ENCODE assay signal across 8 cellular contexts in genomic region chr2:237731663-237732062, GRCh38.
A peak's percentile ranks its signal among the peaks of the same experiment; 100 is the strongest.
DNase-seq lines count a peak whose midpoint lies in the region; ATAC-seq and TF ChIP-seq lines count a peak whose summit lies in the region.

No MANE protein-coding gene starts in this region.

- CTCF ChIA-PET in activated CD4-positive, alpha-beta memory T cell treated with anti-CD3 and anti-CD28 coated beads for 36 hours (lab: Charles Lee): interaction anchor here (0.6 to 4.0 kb wide), 9 partner anchors 14 to 609 kb away, joined by 3 to 25 read pairs (median 5); no protein-coding TSS in a partner anchor

- H3K27ac ChIP-seq in foreskin keratinocyte (no peak overlapping the region), testis (no peak overlapping the region)

- no peaks in the 10 kb centered on the region for H3K27me3 ChIP-seq in foreskin keratinocyte
- H3K27me3 ChIP-seq in testis: no peaks in the 10 kb centered on the region

- peaks cover 15% of the 10 kb centered on the region for H3K4me1 ChIP-seq in foreskin keratinocyte
- peaks cover 14% of the 10 kb centered on the region for H3K4me1 ChIP-seq in testis

- no peaks in the 10 kb centered on the region for H3K9me3 Mint-ChIP-seq in activated CD4-positive, alpha-beta memory T cell treated with anti-CD3 and anti-CD28 coated beads for 36 hours

- peaks cover 77% of the 10 kb centered on the region for H3K4me1 Mint-ChIP-seq in activated CD4-positive, alpha-beta memory T cell treated with anti-CD3 and anti-CD28 coated beads for 36 hours (ENCODE audit: low read depth)

- POLR2A ChIA-PET in activated CD4-positive, alpha-beta memory T cell treated with anti-CD3 and anti-CD28 coated beads for 36 hours (lab: Charles Lee): interaction anchor here (1.0 to 6.8 kb wide), 7 partner anchors 14 to 58 kb away, joined by 3 to 32 read pairs (median 12); no protein-coding TSS in a partner anchor

- H3K4me3 Mint-ChIP-seq in activated CD4-positive, alpha-beta memory T cell treated with anti-CD3 and anti-CD28 coated beads for 36 hours: peak overlapping the region; percentile 11

- no peaks in the 10 kb centered on the region for H3K9me3 ChIP-seq in testis

- H3K27ac Mint-ChIP-seq in activated CD4-positive, alpha-beta memory T cell treated with anti-CD3 and anti-CD28 coated beads for 36 hours: peak overlapping the region; percentile 81

- H3K27me3 Mint-ChIP-seq in activated CD4-positive, alpha-beta memory T cell treated with anti-CD3 and anti-CD28 coated beads for 36 hours: no peaks in the 10 kb centered on the region

- H3K36me3 ChIP-seq in testis (ENCODE audit: low read depth, missing control alignments): no peaks in the 10 kb centered on the region

- TF ChIP-seq CTCF in foreskin keratinocyte (conservative IDR thresholded peaks at IDR 0.05) (no peak), testis (IDR thresholded peaks at IDR 0.05) (no peak)

- ATAC-seq in foreskin keratinocyte (peak; percentile 92), HG02610 (IDR thresholded peaks at IDR 0.05; ENCODE audit: unreplicated experiment) (no peak)

- WGBS in testis, 2 donors: 68 to 74% methylated on average over 6 of the region's 6 CpGs

- peaks cover 22% of the 10 kb centered on the region for H3K36me3 Mint-ChIP-seq in activated CD4-positive, alpha-beta memory T cell treated with anti-CD3 and anti-CD28 coated beads for 36 hours

- no peak for TF ChIP-seq POLR2A in testis (IDR thresholded peaks at IDR 0.05)

- H3K4me3 ChIP-seq in testis: no peak overlapping the region

- peak; percentile 33 for DNase-seq in NCI-H2196 (lab: John Stamatoyannopoulos, UW; ENCODE audit: unreplicated experiment)
- no peak for DNase-seq in NCI-H2196 treated with DMSO at 0.1 percent for 48 hours (lab: John Stamatoyannopoulos, UW; ENCODE audit: unreplicated experiment)
- peak; percentile 81 for DNase-seq in activated CD4-positive, alpha-beta memory T cell treated with anti-CD3 and anti-CD28 coated beads for 36 hours
- DNase-seq in foreskin keratinocyte: peak; percentile 59 to 81
- DNase-seq in stimulated activated CD4-positive, alpha-beta T cell treated with anti-CD3 and anti-CD28 coated beads, Interleukin-4, amount 100 ng/mL, for 24 hours: peak; percentile 60
- DNase-seq in testis: no peak
- DNase-seq in T-helper 9 cell: no peak

- intact Hi-C loops in activated CD4-positive, alpha-beta memory T cell treated with anti-CD3 and anti-CD28 coated beads for 36 hours (cut with micrococcal nuclease): loop anchor here (1.0 to 5.0 kb wide), 5 partner anchors 27 to 86 kb away; no protein-coding TSS in a partner anchor
- intact Hi-C loops in testis (cut with DNase I; ENCODE audit: low total_unique reads): no loop called here

Comparison
In these comparisons a context has a peak if more than half of its experiments do, and no peak if none do; other contexts are left out.
1. DNase-seq: peak in NCI-H2196 (single experiment), activated CD4-positive, alpha-beta memory T cell treated with anti-CD3 and anti-CD28 coated beads for 36 hours (single experiment), foreskin keratinocyte (2 of 2) and stimulated activated CD4-positive, alpha-beta T cell treated with anti-CD3 and anti-CD28 coated beads, Interleukin-4, amount 100 ng/mL, for 24 hours (single experiment); none in NCI-H2196 treated with DMSO at 0.1 percent for 48 hours (single experiment), testis (single experiment) and T-helper 9 cell (single experiment).